In genomic region chr3:46546896-46547440, GRCh38 we compare ENCODE assay signal across 20 cellular contexts. TPM values are rescaled to one million over a fixed set of nuclear protein-coding genes. Genes with fewer than 3 reads are reported as not detected.
"Had no signal": no experiment of that assay in that cellular context is flagged by ENCODE, and none has a peak within 500 bp of the region (broad histone marks: within the 10 kb centered on the region; RNA-seq: fewer than 3 reads in every experiment).

No MANE protein-coding gene starts in this region.

- H3K4me3 ChIP-seq: esophagus squamous epithelium, heart left ventricle, left lung, pancreas, skin epidermis, stomach, thoracic aorta, uterus had no signal

- H3K4me1 ChIP-seq: left lung, pancreas, uterus had no signal

- H3K27ac ChIP-seq: esophagus squamous epithelium, heart left ventricle, left lung, pancreas, skin epidermis, stomach, thoracic aorta, uterus had no signal

- FAIRE-seq: bronchial epithelial cell, islet of Langerhans, pancreas had no signal

- H3K36me3 ChIP-seq: esophagus squamous epithelium, left lung, pancreas, thoracic aorta, uterus had no signal

- H3K9me3 ChIP-seq: esophagus squamous epithelium, heart left ventricle, left lung, pancreas, stomach, thoracic aorta, uterus had no signal

- DNase-seq: activated CD4-positive, alpha-beta memory T cell treated with anti-CD3 and anti-CD28 coated beads, Interleukin-2, amount 10 ng/mL, durations not matched to agents 7 days and 5 days; activated CD4-positive, alpha-beta T cell treated with anti-CD3 and anti-CD28 coated beads for 1 hour; activated naive CD4-positive, alpha-beta T cell; aorta; esophagus squamous epithelium; foreskin fibroblast; heart left ventricle; left lung; mesenchymal stem cell; nephron progenitor cell; pancreas; stimulated activated CD4-positive, alpha-beta T cell treated with anti-CD3 and anti-CD28 coated beads, Interleukin-4, amount 100 ng/mL, for 4 hours; stomach; uterus had no signal

- H3K4me3 Mint-ChIP-seq: activated CD4-positive, alpha-beta memory T cell treated with anti-CD3 and anti-CD28 coated beads, Interleukin-2, amount 10 ng/mL, durations not matched to agents 7 days and 5 days; activated T-helper 1 cell treated with anti-CD3 and anti-CD28 coated beads, Interleukin-12 subunit alpha, Interleukin-12 subunit beta, Interleukin-2, Interleukin-4 antibody, amounts not matched to agents 30 ng/mL and 10 ng/mL and 1 ng/mL, durations not matched to agents 14 hours and 24 hours and 36 hours; nephron progenitor cell; T-helper 2 cell treated with Interferon-gamma antibody and Interleukin-4, amounts not matched to agents 5 μg/mL and 100 μg/mL, for 36 hours had no signal

- ATAC-seq: left lung, pancreas had no signal

- H3K9me3 Mint-ChIP-seq: activated CD4-positive, alpha-beta memory T cell treated with anti-CD3 and anti-CD28 coated beads, Interleukin-2, amount 10 ng/mL, durations not matched to agents 7 days and 5 days; activated T-helper 1 cell treated with anti-CD3 and anti-CD28 coated beads, Interleukin-12 subunit alpha, Interleukin-12 subunit beta, Interleukin-2, Interleukin-4 antibody, amounts not matched to agents 30 ng/mL and 10 ng/mL and 1 ng/mL, durations not matched to agents 14 hours and 24 hours and 36 hours; T-helper 2 cell treated with Interferon-gamma antibody and Interleukin-4, amounts not matched to agents 5 μg/mL and 100 μg/mL, for 36 hours had no signal

- H3K27me3 ChIP-seq: esophagus squamous epithelium, heart left ventricle, left lung, pancreas, stomach, uterus had no signal

- H3K27ac Mint-ChIP-seq: activated CD4-positive, alpha-beta memory T cell treated with anti-CD3 and anti-CD28 coated beads, Interleukin-2, amount 10 ng/mL, durations not matched to agents 7 days and 5 days; activated T-helper 1 cell treated with anti-CD3 and anti-CD28 coated beads, Interleukin-12 subunit alpha, Interleukin-12 subunit beta, Interleukin-2, Interleukin-4 antibody, amounts not matched to agents 30 ng/mL and 10 ng/mL and 1 ng/mL, durations not matched to agents 14 hours and 24 hours and 36 hours; nephron progenitor cell; T-helper 2 cell treated with Interferon-gamma antibody and Interleukin-4, amounts not matched to agents 5 μg/mL and 100 μg/mL, for 36 hours had no signal

RNA-seq across cellular contexts. Expression of gene LRRC2, which starts 19.1 kb away (rescaled TPM):
- total RNA-seq: activated T-helper 1 cell treated with anti-CD3 and anti-CD28 coated beads, Interleukin-12 subunit alpha, Interleukin-12 subunit beta, Interleukin-2, Interleukin-4 antibody, amounts not matched to agents 30 ng/mL and 10 ng/mL and 1 ng/mL, durations not matched to agents 14 hours and 24 hours and 36 hours had no signal

RNA-seq across cellular contexts. Expression of gene RTP3, which starts 49.2 kb away (rescaled TPM):
- total RNA-seq: activated CD4-positive, alpha-beta memory T cell treated with anti-CD3 and anti-CD28 coated beads, Interleukin-2, amount 10 ng/mL, durations not matched to agents 7 days and 5 days; activated T-helper 1 cell treated with anti-CD3 and anti-CD28 coated beads, Interleukin-12 subunit alpha, Interleukin-12 subunit beta, Interleukin-2, Interleukin-4 antibody, amounts not matched to agents 30 ng/mL and 10 ng/mL and 1 ng/mL, durations not matched to agents 14 hours and 24 hours and 36 hours; aorta; bronchial epithelial cell; esophagus squamous epithelium; heart left ventricle; left lung; pancreas; stomach; thoracic aorta; uterus had no signal
- polyA plus RNA-seq: aorta, heart left ventricle, pancreas, stomach had no signal
